In genomic region chr18:37567994-37568359, GRCh38 we compare ENCODE assay signal across 16 cellular contexts. TPM values are rescaled to one million over a fixed set of nuclear protein-coding genes. Genes with fewer than 3 reads are reported as not detected.
DNase-seq lines count a peak whose midpoint lies in the region; ATAC-seq and TF ChIP-seq lines count a peak whose summit lies in the region.
"Had no signal": no experiment of that assay in that cellular context is flagged by ENCODE, and none has a peak within 500 bp of the region (broad histone marks: within the 10 kb centered on the region; RNA-seq: fewer than 3 reads in every experiment).

No MANE protein-coding gene starts in this region.

- TF ChIP-seq POLR2A in esophagus muscularis mucosa (IDR thresholded peaks at IDR 0.05; ENCODE audit: low read depth) (no peak), gastrocnemius medialis (IDR thresholded peaks at IDR 0.05) (no peak)

- in situ Hi-C loops in gastrocnemius medialis (cut with MboI; ENCODE audit: low sequenced_read_pairs in 4 of 4), result no loop called here

- no peak for ATAC-seq in gastrocnemius medialis
- no peak for ATAC-seq in left lung

- peaks cover 23 to 35% (median 30%) of the 10 kb centered on the region in 4 donors for H3K4me1 ChIP-seq in esophagus muscularis mucosa
- peaks cover 10 to 22% of the 10 kb centered on the region in 2 donors for H3K4me1 ChIP-seq in gastrocnemius medialis
- H3K4me1 ChIP-seq in left lung, result peaks cover 8 to 27% of the 10 kb centered on the region in 2 donors
- H3K4me1 ChIP-seq: SJSA1 had no signal

- H3K27ac ChIP-seq in esophagus muscularis mucosa (replicated peaks in 1 of 4) (no peak overlapping the region), gastrocnemius medialis (no peak overlapping the region), left lung (no peak overlapping the region)
- H3K27ac ChIP-seq: GM23248, sigmoid colon, SJSA1 had no signal

- TF ChIP-seq CTCF in esophagus muscularis mucosa (IDR thresholded peaks at IDR 0.05), result no peak
- no peak for TF ChIP-seq CTCF in gastrocnemius medialis (IDR thresholded peaks at IDR 0.05 in 4 of 5, conservative IDR thresholded peaks at IDR 0.05 in 1 of 5)
- TF ChIP-seq CTCF in left lung (IDR thresholded peaks at IDR 0.05), result no peak

- DNase-seq in NCI-H2107 treated with DMSO at 0.1 percent for 48 hours (lab: John Stamatoyannopoulos, UW; ENCODE audit: unreplicated experiment) (peak; percentile 17), NCI-H2107 (lab: John Stamatoyannopoulos, UW) (no peak), NCI-H748 treated with DMSO at 0.1 percent for 48 hours (lab: John Stamatoyannopoulos, UW) (peak; percentile 24), esophagus muscularis mucosa (ENCODE audit: extremely low spot score) (no peak), gastrocnemius medialis (no peak), left lung (no peak), cerebellum (ENCODE audit: low spot score) (no peak)
- DNase-seq in stimulated activated CD4-positive, alpha-beta T cell treated with anti-CD3 and anti-CD28 coated beads, Interleukin-4, amount 100 ng/mL, for 1 hour, result no peak
- DNase-seq: 8988T, GM23248, Kasumi-1, NCI-H187, sigmoid colon had no signal

- WGBS in esophagus muscularis mucosa, result 24% methylated on average over 6 of the region's 10 CpGs

- TF ChIP-seq EP300 in esophagus muscularis mucosa (IDR thresholded peaks at IDR 0.05), result no peak

- intact Hi-C loops in esophagus muscularis mucosa (cut with DNase I) (no loop called here), gastrocnemius medialis (cut with DNase I; ENCODE audit: low total_unique reads) (no loop called here), left lung (cut with DNase I) (no loop called here)

- H3K4me3 ChIP-seq in esophagus muscularis mucosa (peak overlapping the region; percentile 57 to 69 (median 62)), gastrocnemius medialis (peak overlapping the region; percentile 53 to 92 (median 64)), left lung (no peak overlapping the region)
- H3K4me3 ChIP-seq: SJSA1 had no signal

- peaks cover 5 to 93% (median 37%) of the 10 kb centered on the region in 4 donors for H3K27me3 ChIP-seq in esophagus muscularis mucosa
- H3K27me3 ChIP-seq in gastrocnemius medialis, result peaks cover 61 to 73% (median 64%) of the 10 kb centered on the region in 3 donors
- H3K27me3 ChIP-seq in left lung, result peaks cover 58 to 89% of the 10 kb centered on the region in 2 donors

- H3K36me3 ChIP-seq in esophagus muscularis mucosa (no peaks in the 10 kb centered on the region), gastrocnemius medialis (no peaks in the 10 kb centered on the region), left lung (no peaks in the 10 kb centered on the region)
- H3K36me3 ChIP-seq: adrenal gland, sigmoid colon, SJSA1 had no signal

- no peaks in the 10 kb centered on the region for H3K9me3 ChIP-seq in esophagus muscularis mucosa
- no peaks in the 10 kb centered on the region for H3K9me3 ChIP-seq in gastrocnemius medialis
- H3K9me3 ChIP-seq in left lung, result no peaks in the 10 kb centered on the region
- H3K9me3 ChIP-seq: adrenal gland, sigmoid colon, SJSA1 had no signal

RNA-seq across cellular contexts. Expression of gene CELF4, which starts 2.4 kb away (rescaled TPM):
- 1 to 10 TPM in 3 of 4 donors, under 1 TPM in 1; 0.86 to 1.8 (median 1.7) TPM for total RNA-seq in esophagus muscularis mucosa
- total RNA-seq in gastrocnemius medialis, result not detected
- 1 to 10 TPM; 1.1 to 2.1 TPM for total RNA-seq in left lung
- total RNA-seq in cerebellum, result 62.9 TPM
- total RNA-seq: GM23248, SJSA1, subcutaneous adipose tissue had no signal

Comparison
In these comparisons a context has a peak if more than half of its experiments do, and no peak if none do; other contexts are left out.
1. DNase-seq: peak in NCI-H2107 treated with DMSO at 0.1 percent for 48 hours (single experiment) and NCI-H748 treated with DMSO at 0.1 percent for 48 hours (single experiment); none in NCI-H2107 (single experiment), esophagus muscularis mucosa (single experiment), gastrocnemius medialis (0 of 2), left lung (0 of 2), cerebellum (single experiment) and stimulated activated CD4-positive, alpha-beta T cell treated with anti-CD3 and anti-CD28 coated beads, Interleukin-4, amount 100 ng/mL, for 1 hour (single experiment).
2. H3K4me3 ChIP-seq: peak in esophagus muscularis mucosa (4 of 4) and gastrocnemius medialis (4 of 4); none in left lung (0 of 2).
3. RNA of gene CELF4, which starts 2.4 kb away (total RNA-seq): 62.9 TPM in cerebellum (single experiment); 1.1 to 2.1 TPM in left lung, 0.86 to 1.8 TPM in esophagus muscularis mucosa and not detected in gastrocnemius medialis; every median in the first group is over 10 times any median in the second.